ENCODE assay signal across 25 cellular contexts in genomic region chr1:100217834-100218233, GRCh38. TPM values are rescaled to one million over a fixed set of nuclear protein-coding genes. Genes with fewer than 3 reads are reported as not detected.
"Had no signal": no experiment of that assay in that cellular context is flagged by ENCODE, and none has a peak within 500 bp of the region (broad histone marks: within the 10 kb centered on the region; RNA-seq: fewer than 3 reads in every experiment).

No MANE protein-coding gene starts in this region.

- DNase-seq: activated CD4-positive, alpha-beta memory T cell treated with anti-CD3 and anti-CD28 coated beads for 36 hours; activated CD4-positive, alpha-beta T cell treated with anti-CD3 and anti-CD28 coated beads for 4 hours; activated CD8-positive, alpha-beta memory T cell treated with anti-CD3 and anti-CD28 coated beads, Interleukin-2, amount 50 U/mL, for 4 hours; activated gamma-delta T cell; activated naive CD4-positive, alpha-beta T cell treated with anti-CD3 and anti-CD28 coated beads, Interleukin-2, amount 10 ng/mL, durations not matched to agents 7 days and 5 days; activated naive CD8-positive, alpha-beta T cell treated with anti-CD3 and anti-CD28 coated beads, Interleukin-2, amount 10 ng/mL, durations not matched to agents 7 days and 5 days; activated T-cell treated with anti-CD3 and anti-CD28 coated beads, Interleukin-2, amount 50 U/mL, for 1 hour; brain microvascular endothelial cell; central memory CD4-positive, alpha-beta T cell; foreskin melanocyte; islet precursor cell; lower lobe of right lung; mucosa of descending colon; posterior cingulate gyrus; sigmoid colon; stimulated activated CD4-positive, alpha-beta T cell treated with anti-CD3 and anti-CD28 coated beads, Interleukin-1b, Interleukin-23, amount 100 ng/mL, for 48 hours; stimulated activated CD4-positive, alpha-beta T cell treated with anti-CD3 and anti-CD28 coated beads, Interleukin-4, amount 100 ng/mL, for 4 hours; stimulated activated CD8-positive, alpha-beta memory T cell treated with anti-CD3 and anti-CD28 coated beads, Interleukin-4, amount 100 ng/mL, for 48 hours; stimulated activated naive CD8-positive, alpha-beta T cell treated with anti-CD3 and anti-CD28 coated beads, Interleukin-15, amount 100 ng/mL, for 72 hours; T-helper 1 cell; thyroid gland had no signal

- H3K27me3 ChIP-seq: brain microvascular endothelial cell, esophagus muscularis mucosa, sigmoid colon, thyroid gland had no signal

- ATAC-seq: mucosa of descending colon; natural killer cell treated with Interleukin-12 subunit alpha and Interleukin-12 subunit beta and Interleukin-15 and Interleukin-18, amount 100 ng/mL, for 72 hours; stimulated activated memory B cell treated with anti-CD40 and anti-IgM and Interleukin-4, amounts not matched to agents 10 μg/mL and 1 μg/mL and 100 μg/mL, for 72 hours; stimulated activated naive CD8-positive, alpha-beta T cell treated with anti-CD3 and anti-CD28 coated beads, Interleukin-15, amount 100 ng/mL, for 72 hours had no signal

- H3K4me1 ChIP-seq: esophagus muscularis mucosa, lower lobe of right lung, sigmoid colon, thyroid gland had no signal

- H3K4me3 ChIP-seq: esophagus muscularis mucosa, lower lobe of right lung, mucosa of descending colon, sigmoid colon, smooth muscle cell, thyroid gland had no signal

- H3K9me3 ChIP-seq: esophagus muscularis mucosa, lower lobe of right lung, mucosa of descending colon, sigmoid colon, thyroid gland had no signal

- H3K27ac ChIP-seq: brain microvascular endothelial cell, esophagus muscularis mucosa, lower lobe of right lung, sigmoid colon, thyroid gland had no signal

RNA-seq across cellular contexts. Expression of gene LRRC39, which starts 39.8 kb away (rescaled TPM):
- polyA plus RNA-seq: smooth muscle cell had no signal
